In genomic region chrX:8037593-8038348, GRCh38 we compare ENCODE assay signal across 9 cellular contexts.
A peak's percentile ranks its signal among the peaks of the same experiment; 100 is the strongest.
DNase-seq lines count a peak whose midpoint lies in the region; ATAC-seq and TF ChIP-seq lines count a peak whose summit lies in the region.
"Had no signal": no experiment of that assay in that cellular context is flagged by ENCODE, and none has a peak within 500 bp of the region (broad histone marks: within the 10 kb centered on the region; RNA-seq: fewer than 3 reads in every experiment).

No MANE protein-coding gene starts in this region.

- peaks cover 5% of the 10 kb centered on the region for H3K4me1 Mint-ChIP-seq in activated naive CD8-positive, alpha-beta T cell treated with anti-CD3 and anti-CD28 coated beads for 36 hours

- H3K27me3 ChIP-seq in prostate gland (replicated peaks; ENCODE audit: insufficient read depth): no peaks in the 10 kb centered on the region
- H3K27me3 ChIP-seq: sigmoid colon had no signal

- TF ChIP-seq CTCF in prostate gland (IDR thresholded peaks at IDR 0.05): no peak

- no peaks in the 10 kb centered on the region for H3K9me3 ChIP-seq in prostate gland
- H3K9me3 ChIP-seq: sigmoid colon, thoracic aorta had no signal

- no peak overlapping the region for H3K4me3 ChIP-seq in prostate gland
- H3K4me3 ChIP-seq: sigmoid colon, thoracic aorta had no signal

- H3K4me1 ChIP-seq in prostate gland (replicated peaks): no peaks in the 10 kb centered on the region
- H3K4me1 ChIP-seq: sigmoid colon had no signal

- no peak overlapping the region for H3K27ac Mint-ChIP-seq in activated naive CD8-positive, alpha-beta T cell treated with anti-CD3 and anti-CD28 coated beads for 36 hours

- no peaks in the 10 kb centered on the region for H3K27me3 Mint-ChIP-seq in activated naive CD8-positive, alpha-beta T cell treated with anti-CD3 and anti-CD28 coated beads for 36 hours

- H3K27ac ChIP-seq in prostate gland: no peak overlapping the region
- H3K27ac ChIP-seq: sigmoid colon, thoracic aorta had no signal

- DNase-seq in DMS153 (lab: John Stamatoyannopoulos, UW) (peak; percentile 31), medulla oblongata (ENCODE audit: extremely low spot score) (peak; percentile 2), prostate gland (ENCODE audit: low spot score) (no peak), SW480 (ENCODE audit: low spot score) (no peak)
- DNase-seq in activated naive CD8-positive, alpha-beta T cell treated with anti-CD3 and anti-CD28 coated beads for 36 hours: no peak
- DNase-seq: sigmoid colon had no signal

- H3K9me3 Mint-ChIP-seq in activated naive CD8-positive, alpha-beta T cell treated with anti-CD3 and anti-CD28 coated beads for 36 hours: no peaks in the 10 kb centered on the region

- peak overlapping the region; percentile 29 for H3K4me3 Mint-ChIP-seq in activated naive CD8-positive, alpha-beta T cell treated with anti-CD3 and anti-CD28 coated beads for 36 hours

- 82% methylated on average over 8 of the region's 8 CpGs for WGBS in prostate gland

- intact Hi-C loops in prostate gland (cut with DNase I): no loop called here

- H3K36me3 ChIP-seq in prostate gland: no peaks in the 10 kb centered on the region
- H3K36me3 ChIP-seq: sigmoid colon, thoracic aorta had no signal

- no peak for TF ChIP-seq POLR2A in prostate gland (IDR thresholded peaks at IDR 0.05)

- H3K36me3 Mint-ChIP-seq in activated naive CD8-positive, alpha-beta T cell treated with anti-CD3 and anti-CD28 coated beads for 36 hours: no peaks in the 10 kb centered on the region

- ATAC-seq in GM18868 (IDR thresholded peaks at IDR 0.05; ENCODE audit: unreplicated experiment): peak; percentile 48
- ATAC-seq in GM21423 (IDR thresholded peaks at IDR 0.05; ENCODE audit: unreplicated experiment): no peak

Comparison
In these comparisons a context has a peak if more than half of its experiments do, and no peak if none do; other contexts are left out.
1. DNase-seq: peak in DMS153 (single experiment) and medulla oblongata (single experiment); none in activated naive CD8-positive, alpha-beta T cell treated with anti-CD3 and anti-CD28 coated beads for 36 hours (single experiment), prostate gland (single experiment) and SW480 (single experiment).